ENCODE assay signal across 9 cellular contexts in the genomic region with DNA sequence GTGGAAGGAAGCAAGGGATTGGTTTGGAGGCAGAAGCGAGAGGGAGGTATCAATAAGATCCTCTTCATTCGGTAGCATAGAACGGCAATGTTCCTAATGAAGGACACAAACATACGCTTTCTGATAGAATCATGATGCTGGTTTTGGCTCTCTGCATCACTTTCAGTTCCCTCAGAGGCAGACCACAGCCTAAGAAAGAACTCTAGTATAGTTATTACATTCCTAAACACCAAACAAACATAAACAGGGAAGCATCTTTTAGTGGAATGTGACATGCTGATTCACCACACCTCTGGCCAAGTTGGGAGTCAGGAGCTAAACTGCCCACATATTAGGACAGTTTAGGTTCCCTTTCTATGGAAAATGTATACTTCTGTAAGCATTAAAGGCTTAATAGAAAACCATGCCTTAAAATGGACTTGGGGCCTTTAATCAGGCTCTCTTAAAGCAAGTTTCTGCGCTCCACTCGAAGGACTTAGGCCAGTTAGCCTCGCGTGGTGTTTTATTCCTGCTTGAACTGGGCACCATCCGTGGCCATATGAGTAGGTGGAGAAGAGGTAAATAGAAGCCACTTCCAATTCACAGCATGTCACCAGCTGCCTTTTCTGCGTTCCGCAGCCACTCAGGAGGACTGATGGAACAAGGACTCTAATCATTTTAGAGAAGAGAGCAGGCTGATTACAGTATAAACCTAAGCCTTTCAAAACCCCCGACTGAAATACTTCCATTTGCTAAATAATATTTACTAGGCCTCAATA. TPM values are rescaled to one million over a fixed set of nuclear protein-coding genes. Genes with fewer than 3 reads are reported as not detected.
DNase-seq lines count a peak whose midpoint lies in the region; ATAC-seq and TF ChIP-seq lines count a peak whose summit lies in the region.
"Had no signal": no experiment of that assay in that cellular context is flagged by ENCODE, and none has a peak within 500 bp of the region (broad histone marks: within the 10 kb centered on the region; RNA-seq: fewer than 3 reads in every experiment).

No MANE protein-coding gene starts in this region.

- H3K9ac ChIP-seq in endodermal cell (ENCODE audit: extremely low read depth, low read length, poor library complexity, severe bottlenecking) = no peak overlapping the region
- H3K9ac ChIP-seq: KMS-11 had no signal

- H3K27ac ChIP-seq in endodermal cell (ENCODE audit: low read depth, low read length) (no peak overlapping the region), transverse colon (no peak overlapping the region)
- H3K27ac ChIP-seq: KMS-11 had no signal

- in situ Hi-C loops in transverse colon (cut with MboI; ENCODE audit: low pct_ligation_motif_present in 1 of 4, low pct_unique_long_range_greater_than_20kb in 1 of 4, low sequenced_read_pairs in 3 of 4) = no loop called here

- intact Hi-C loops in transverse colon (cut with DNase I; ENCODE audit: low total_unique reads) = no loop called here

- H3K4me3 ChIP-seq in endodermal cell (ENCODE audit: low read length) (no peak overlapping the region), transverse colon (no peak overlapping the region)

- TF ChIP-seq EP300 in transverse colon (IDR thresholded peaks at IDR 0.05; ENCODE audit: low read depth) = no peak

- peaks cover 12% of the 10 kb centered on the region for H3K4me1 Mint-ChIP-seq in endodermal cell
- H3K4me1 Mint-ChIP-seq in endothelial cell (ENCODE audit: unreplicated experiment) = peaks cover 12% of the 10 kb centered on the region

- no peak for TF ChIP-seq POLR2A in transverse colon (IDR thresholded peaks at IDR 0.05)

- H3K36me3 Mint-ChIP-seq in endodermal cell (ENCODE audit: low read depth) (no peaks in the 10 kb centered on the region), endothelial cell (ENCODE audit: low read depth, unreplicated experiment) (no peaks in the 10 kb centered on the region)

- H3K9me3 ChIP-seq in endodermal cell (ENCODE audit: control insufficient read depth, low read length) (no peaks in the 10 kb centered on the region), transverse colon (no peaks in the 10 kb centered on the region)

- H3K27ac Mint-ChIP-seq in endodermal cell (no peak overlapping the region), endothelial cell (ENCODE audit: unreplicated experiment) (no peak overlapping the region)

- 91 to 100% methylated on average over 5 to 12 of the region's 12 CpGs for WGBS in endodermal cell (ENCODE audit: insufficient coverage in 1 of 2, insufficient read length in 1 of 2), 2 experiments
- 78% methylated on average over 9 to 12 of the region's 12 CpGs for WGBS in transverse colon (ENCODE audit: low coverage in 1 of 2), 2 donors

- H3K4me3 Mint-ChIP-seq in endodermal cell (no peak overlapping the region), endothelial cell (ENCODE audit: unreplicated experiment) (no peak overlapping the region)

- H3K27me3 Mint-ChIP-seq in endodermal cell (ENCODE audit: insufficient read depth) = no peaks in the 10 kb centered on the region
- H3K27me3 Mint-ChIP-seq in endothelial cell (ENCODE audit: unreplicated experiment) = no peaks in the 10 kb centered on the region

- peak; percentile 79 for ATAC-seq in GM18858 (IDR thresholded peaks at IDR 0.05; ENCODE audit: unreplicated experiment)
- ATAC-seq in HG03175 (IDR thresholded peaks at IDR 0.05; ENCODE audit: unreplicated experiment) = peak; percentile 65

- H3K36me3 ChIP-seq in endodermal cell (ENCODE audit: control insufficient read depth, insufficient read depth, low read length) = no peaks in the 10 kb centered on the region
- H3K36me3 ChIP-seq in transverse colon = no peaks in the 10 kb centered on the region

- H3K9me3 Mint-ChIP-seq in endodermal cell (no peaks in the 10 kb centered on the region), endothelial cell (ENCODE audit: unreplicated experiment) (no peaks in the 10 kb centered on the region)

- DNase-seq in AG08395 (ENCODE audit: low spot score) (peak; percentile 82), endodermal cell (peak; percentile 31), nucleus accumbens (lab: John Stamatoyannopoulos, UW) (no peak), transverse colon (no peak), endothelial cell (ENCODE audit: low spot score) (no peak)
- no peak for DNase-seq in activated CD8-positive, alpha-beta memory T cell treated with anti-CD3 and anti-CD28 coated beads, Interleukin-2, amount 50 U/mL, for 48 hours

- H3K4me1 ChIP-seq in endodermal cell (ENCODE audit: control insufficient read depth, insufficient read depth, low read length) = peaks cover 3% of the 10 kb centered on the region
- H3K4me1 ChIP-seq in transverse colon = no peaks in the 10 kb centered on the region

- no peaks in the 10 kb centered on the region for H3K27me3 ChIP-seq in endodermal cell (ENCODE audit: control insufficient read depth, insufficient read depth, low read length, poor library complexity, severe bottlenecking)
- H3K27me3 ChIP-seq in transverse colon = no peaks in the 10 kb centered on the region

- no peak for TF ChIP-seq CTCF in endodermal cell (conservative IDR thresholded peaks at IDR 0.05)
- TF ChIP-seq CTCF in transverse colon (IDR thresholded peaks at IDR 0.05) = no peak
- no peak for TF ChIP-seq CTCF in endothelial cell (IDR thresholded peaks at IDR 0.05; ENCODE audit: unreplicated experiment)

RNA-seq across cellular contexts. Expression of gene CD47, which starts 53.7 kb away (rescaled TPM):
- total RNA-seq in endodermal cell = 10 to 100 TPM in 1 of 2 donors, 1 to 10 TPM in 1; 6.4 to 12.0 TPM
- 58.8 TPM for polyA plus RNA-seq in endodermal cell (2013, experiment 1 of 2)
- 54.4 TPM for polyA plus RNA-seq in endodermal cell (2013, experiment 2 of 2)
- 100 to 1,000 TPM in 1 of 4 donors, 10 to 100 TPM in 3; 71.7 to 108 (median 93.4) TPM for total RNA-seq in transverse colon
- 89.6 TPM for total RNA-seq in endothelial cell (ENCODE audit: unreplicated experiment)

Comparison
In these comparisons a context has a peak if more than half of its experiments do, and no peak if none do; other contexts are left out.
1. DNase-seq: peak in AG08395 (single experiment) and endodermal cell (single experiment); none in nucleus accumbens (0 of 56), activated CD8-positive, alpha-beta memory T cell treated with anti-CD3 and anti-CD28 coated beads, Interleukin-2, amount 50 U/mL, for 48 hours (single experiment), transverse colon (single experiment) and endothelial cell (single experiment).